9 cellular contexts compared by ENCODE assay signal in the genomic region with DNA sequence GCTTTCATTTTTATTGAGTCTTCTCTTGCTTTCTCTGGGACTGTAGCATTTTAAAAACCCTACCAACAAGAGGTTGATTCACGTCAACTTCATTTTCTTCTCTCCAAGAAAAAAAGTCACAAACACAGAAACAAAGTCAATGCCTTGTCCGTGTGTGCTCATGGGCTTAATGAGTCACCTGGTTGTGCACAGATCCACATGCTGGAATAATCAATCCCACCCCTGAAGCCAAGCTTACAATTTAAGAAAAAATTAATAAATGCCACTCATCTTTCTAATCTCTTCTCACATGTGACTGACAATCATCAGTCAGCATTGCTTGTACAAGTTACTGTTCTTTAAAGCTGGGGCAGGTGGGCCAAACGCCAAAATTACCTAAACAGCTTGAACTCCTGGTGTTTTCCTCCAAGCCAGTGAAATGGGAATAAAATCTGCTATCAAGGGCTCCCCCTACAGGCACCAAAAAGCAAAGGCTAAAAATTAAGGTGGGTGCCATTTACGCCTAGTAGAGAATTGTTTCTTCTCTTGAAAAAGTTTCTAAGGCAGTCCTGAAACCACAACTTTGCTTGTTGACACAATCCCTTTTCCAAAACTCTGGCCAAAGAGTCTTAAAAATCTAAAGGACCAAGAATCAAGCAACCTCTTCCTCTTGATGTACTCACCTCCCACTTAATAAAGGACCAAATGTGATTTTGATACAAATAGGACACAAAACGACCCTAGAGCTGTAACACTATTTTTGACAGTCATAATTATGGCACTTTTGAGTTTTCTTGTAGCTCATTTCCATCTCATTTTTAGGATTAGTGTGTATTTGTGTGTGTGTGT. TPM values are rescaled to one million over a fixed set of nuclear protein-coding genes. Genes with fewer than 3 reads are reported as not detected.
DNase-seq lines count a peak whose midpoint lies in the region; ATAC-seq, FAIRE-seq and TF ChIP-seq lines count a peak whose summit lies in the region.
"Had no signal": no experiment of that assay in that cellular context is flagged by ENCODE, and none has a peak within 500 bp of the region (broad histone marks: within the 10 kb centered on the region; RNA-seq: fewer than 3 reads in every experiment).

No MANE protein-coding gene starts in this region.

- peak; percentile 56 for DNase-seq in CD1c-positive myeloid dendritic cell (ENCODE audit: extremely low spot score)
- peak; percentile 24 for DNase-seq in NCI-H226
- no peak for DNase-seq in breast epithelium (ENCODE audit: low spot score in 2 of 2)
- no peak for DNase-seq in GM12892 (ENCODE audit: insufficient read length)

- no peak for ATAC-seq in GM18909 (IDR thresholded peaks at IDR 0.05; ENCODE audit: poor library complexity, unreplicated experiment)
- no peak for ATAC-seq in HG03342 (IDR thresholded peaks at IDR 0.05; ENCODE audit: unreplicated experiment)

- H3K4me1 ChIP-seq in breast epithelium (no peaks in the 10 kb centered on the region), liver (ENCODE audit: control insufficient read depth in 4 of 4, insufficient read depth in 4 of 4, low read length in 3 of 4) (peaks cover 0 to 6% (median under 1%) of the 10 kb centered on the region in 4 donors)

- H3K9me3 ChIP-seq in breast epithelium (no peaks in the 10 kb centered on the region), liver (ENCODE audit: control insufficient read depth in 4 of 4, low read length in 3 of 4) (no peaks in the 10 kb centered on the region)

- no peak overlapping the region for H3K9ac ChIP-seq in liver (ENCODE audit: low read depth in 1 of 2, low read length in 2 of 2)

- H3K27ac ChIP-seq in breast epithelium: no peak overlapping the region
- H3K27ac ChIP-seq in liver (ENCODE audit: low read depth in 1 of 2, low read length in 2 of 2): no peak overlapping the region
- H3K27ac ChIP-seq: SK-N-MC had no signal

- TF ChIP-seq RAD21 in liver (IDR thresholded peaks at IDR 0.05): peak; percentile 85 to 86

- no peak for FAIRE-seq in GM12892 (lab: Jason Lieb, UNC)

- 42% methylated on average over 5 of the region's 5 CpGs for WGBS in liver

- intact Hi-C loops in breast epithelium (cut with DNase I; ENCODE audit: low total_unique reads): no loop called here

- no peak for TF ChIP-seq POLR2A in breast epithelium (IDR thresholded peaks at IDR 0.05)
- TF ChIP-seq POLR2A in GM12892 (IDR thresholded peaks at IDR 0.05; ENCODE audit: low read depth, low read length): no peak

- H3K36me3 ChIP-seq in breast epithelium (no peaks in the 10 kb centered on the region), liver (ENCODE audit: control insufficient read depth in 4 of 4, insufficient read depth in 3 of 4, low read depth in 1 of 4, low read length in 3 of 4) (peaks cover 0 to 10% (median 3%) of the 10 kb centered on the region in 4 donors)

- TF ChIP-seq CTCF in GM12875 (IDR thresholded peaks at IDR 0.05; ENCODE audit: borderline replicate concordance, insufficient read depth, low read depth, low read length): peak; percentile 72
- peak; percentile 39 to 64 (median 63) for TF ChIP-seq CTCF in breast epithelium (IDR thresholded peaks at IDR 0.05)
- TF ChIP-seq CTCF in liver (IDR thresholded peaks at IDR 0.05; ENCODE audit: low read depth, low read length, missing input control): peak; percentile 71

- H3K27me3 ChIP-seq in breast epithelium (no peaks in the 10 kb centered on the region), liver (ENCODE audit: control insufficient read depth in 4 of 4, insufficient read depth in 4 of 4, low read length in 3 of 4) (no peaks in the 10 kb centered on the region)

- H3K4me3 ChIP-seq in GM12875 (ENCODE audit: low read depth, low read length) (no peak overlapping the region), breast epithelium (no peak overlapping the region), liver (ENCODE audit: low read depth in 1 of 3, low read length in 3 of 3) (no peak overlapping the region)
- H3K4me3 ChIP-seq: SK-N-MC had no signal

TF ChIP-seq in liver, 16 proteins besides CTCF, POLR2A, EP300 and RAD21:
- no peak for TF ChIP-seq FOXA2 (IDR thresholded peaks at IDR 0.05)
- no peak for TF ChIP-seq RXRA (IDR thresholded peaks at IDR 0.05)
- TF ChIP-seq SP1 (IDR thresholded peaks at IDR 0.05): no peak
- TF ChIP-seq, protein P1, sequence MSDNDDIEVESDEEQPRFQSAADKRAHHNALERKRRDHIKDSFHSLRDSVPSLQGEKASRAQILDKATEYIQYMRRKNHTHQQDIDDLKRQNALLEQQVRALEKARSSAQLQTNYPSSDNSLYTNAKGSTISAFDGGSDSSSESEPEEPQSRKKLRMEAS (IDR thresholded peaks at IDR 0.05): no peak
- no peak for TF ChIP-seq FOXA1 (IDR thresholded peaks at IDR 0.05)
- no peak for TF ChIP-seq JUND (IDR thresholded peaks at IDR 0.05)
TF ChIP-seq in liver: peak in this region for 0.

RNA-seq across cellular contexts. Expression of a gene that starts 21.3 kb away (rescaled TPM):
- total RNA-seq in breast epithelium (10 to 100 TPM; 29.8 to 46.8 (median 35.4) TPM), liver (10 to 100 TPM in 1 of 2 donors, 1 to 10 TPM in 1; 9.9 to 13.2 TPM)
- polyA plus RNA-seq in liver: 1 to 10 TPM; 7.0 to 9.5 TPM
- 7.7 TPM for polyA plus RNA-seq in GM12892 (2012; ENCODE audit: missing spikeins)

RNA-seq across cellular contexts. Expression of a gene that starts 37.0 kb away (rescaled TPM):
- total RNA-seq in breast epithelium (not detected), liver (100 to 1,000 TPM in 1 of 2 donors, under 1 TPM in 1; 0.08 to 218 TPM)
- polyA plus RNA-seq in liver: under 1 TPM in 1 of 2 donors, not detected in 1; 0.06 TPM
- polyA plus RNA-seq in GM12892 (2012; ENCODE audit: missing spikeins): not detected

RNA-seq across cellular contexts. Expression of a gene that starts 47.9 kb away (rescaled TPM):
- total RNA-seq in breast epithelium: not detected
- not detected for total RNA-seq in liver
- polyA plus RNA-seq in liver: not detected
- polyA plus RNA-seq in GM12892 (2012; ENCODE audit: missing spikeins): not detected

Comparison
In these comparisons a context has a peak if more than half of its experiments do, and no peak if none do; other contexts are left out.
1. DNase-seq: peak in CD1c-positive myeloid dendritic cell (single experiment) and NCI-H226 (single experiment); none in breast epithelium (0 of 2) and GM12892 (single experiment).
2. Peak in every context shown above with its lines, with median percentiles within 50 percentile points of each other: CTCF ChIP-seq.